11 cellular contexts compared by ENCODE assay signal in genomic region chr19:13053238-13053637, GRCh38. TPM values are rescaled to one million over a fixed set of nuclear protein-coding genes. Genes with fewer than 3 reads are reported as not detected.
DNase-seq lines count a peak whose midpoint lies in the region; ATAC-seq, FAIRE-seq and TF ChIP-seq lines count a peak whose summit lies in the region.
"Had no signal": no experiment of that assay in that cellular context is flagged by ENCODE, and none has a peak within 500 bp of the region (broad histone marks: within the 10 kb centered on the region; RNA-seq: fewer than 3 reads in every experiment).

No MANE protein-coding gene starts in this region.

- H3K27me3 Mint-ChIP-seq in progenitor cell of endocrine pancreas, result peaks cover 69% of the 10 kb centered on the region

- BruUV-seq in A673 (replicated peaks; lab: Mats Ljungman, UMichigan), result no TSS peak

- ATAC-seq in Right ventricle myocardium superior (ENCODE audit: poor library complexity), result peak; percentile 6
- no peak for ATAC-seq in HG02884 (IDR thresholded peaks at IDR 0.05; ENCODE audit: unreplicated experiment)

- H3K27me3 ChIP-seq in A673 (replicated peaks; ENCODE audit: insufficient read depth, low read depth, low read length, poor library complexity) (no peaks in the 10 kb centered on the region), SJSA1 (replicated peaks) (no peaks in the 10 kb centered on the region)

- TF ChIP-seq POLR2A in GM12891 (IDR thresholded peaks at IDR 0.05; ENCODE audit: low read depth, low read length), result no peak

- H3K36me3 Mint-ChIP-seq in progenitor cell of endocrine pancreas (ENCODE audit: insufficient read depth), result no peaks in the 10 kb centered on the region

- H3K27ac ChIP-seq in A673 (ENCODE audit: low read depth, low read length, poor library complexity, severe bottlenecking) (peak overlapping the region; percentile 72), SJSA1 (peak overlapping the region; percentile 98)

- POLR2A ChIA-PET in A673 (lab: Charles Lee; ENCODE audit: low non-redundant PET), result no interaction called here

- no peak overlapping the region for H3K4me3 ChIP-seq in A673 (ENCODE audit: low read depth, low read length, poor library complexity, severe bottlenecking)
- no peak overlapping the region for H3K4me3 ChIP-seq in SJSA1

- intact Hi-C loops in A673 (cut with micrococcal nuclease; ENCODE audit: unreplicated experiment), result no loop called here
- intact Hi-C loops in Right ventricle myocardium superior (cut with DNase I), result no loop called here

- H3K4me1 ChIP-seq in A673 (ENCODE audit: insufficient read depth, low read length, poor library complexity, severe bottlenecking) (peaks cover 69% of the 10 kb centered on the region), SJSA1 (replicated peaks) (peaks cover 62% of the 10 kb centered on the region)

- peaks cover 52% of the 10 kb centered on the region for H3K4me1 Mint-ChIP-seq in progenitor cell of endocrine pancreas (ENCODE audit: low read depth)

- no peak overlapping the region for H3K4me3 Mint-ChIP-seq in progenitor cell of endocrine pancreas (ENCODE audit: low read depth)

- H3K36me3 ChIP-seq in A673 (ENCODE audit: insufficient read depth, low read length, poor library complexity, severe bottlenecking), result no peaks in the 10 kb centered on the region
- H3K36me3 ChIP-seq in SJSA1, result no peaks in the 10 kb centered on the region; the same call in 1 of the 2 replicates

- FAIRE-seq in GM12891 (lab: Jason Lieb, UNC), result no peak

- no peaks in the 10 kb centered on the region for H3K9me3 ChIP-seq in A673 (ENCODE audit: low read depth, low read length, poor library complexity, severe bottlenecking)
- no peaks in the 10 kb centered on the region for H3K9me3 ChIP-seq in SJSA1 (replicated peaks)

- CTCF ChIA-PET in A673 (lab: Charles Lee), result no interaction called here

- no peak for TF ChIP-seq CTCF in A673 (conservative IDR thresholded peaks at IDR 0.05; ENCODE audit: low read depth, low read length)
- TF ChIP-seq CTCF in progenitor cell of endocrine pancreas (IDR thresholded peaks at IDR 0.05; ENCODE audit: unreplicated experiment), result no peak

- H3K27ac Mint-ChIP-seq in progenitor cell of endocrine pancreas, result peak overlapping the region; percentile 52

- DNase-seq in A673 (ENCODE audit: low spot score) (no peak), SJSA1 (ENCODE audit: low read depth in 1 of 2, low spot score in 2 of 2) (no peak), Right ventricle myocardium superior (no peak), progenitor cell of endocrine pancreas (ENCODE audit: low spot score, unreplicated experiment) (no peak), occipital lobe (lab: John Stamatoyannopoulos, UW) (no peak), GM12891 (ENCODE audit: insufficient read length, low spot score) (no peak), OCI-M2 (lab: John Stamatoyannopoulos, UW; ENCODE audit: unreplicated experiment) (no peak)
- DNase-seq: activated naive CD4-positive, alpha-beta T cell treated with Interleukin-2 at 50 U/mL for 16 hours; AML-193; OCI-M1 had no signal

- H3K9me3 Mint-ChIP-seq in progenitor cell of endocrine pancreas (ENCODE audit: low read depth), result no peaks in the 10 kb centered on the region

TF ChIP-seq in GM12891, 5 proteins besides CTCF, POLR2A, EP300 and RAD21:
- no peak for TF ChIP-seq SPI1 (IDR thresholded peaks at IDR 0.05; ENCODE audit: low read depth, low read length)
- no peak for TF ChIP-seq POLR2AphosphoS5 (IDR thresholded peaks at IDR 0.05; ENCODE audit: low read depth, low read length)
- TF ChIP-seq POU2F2 (IDR thresholded peaks at IDR 0.05; ENCODE audit: low read depth, low read length), result no peak
- no peak for TF ChIP-seq TAF1 (IDR thresholded peaks at IDR 0.05; ENCODE audit: low read depth, low read length)
- TF ChIP-seq PAX5 (IDR thresholded peaks at IDR 0.05; ENCODE audit: insufficient read depth, low read length, severe bottlenecking), result no peak

RNA-seq across cellular contexts. Expression of gene LYL1, which starts 49.4 kb away (rescaled TPM):
- total RNA-seq in A673 (2021), result not detected in 2 replicates
- total RNA-seq in SJSA1 (2014; rRNA removed; shearing (Covaris generic)), result not detected in 2 replicates
- total RNA-seq in Right ventricle myocardium superior, result 7.2 TPM
- total RNA-seq in progenitor cell of endocrine pancreas, result 0.47 and 0.50 TPM in 2 replicates
- 3.3 TPM for total RNA-seq in occipital lobe
- 5.6 TPM for polyA plus RNA-seq in GM12891 (2012; ENCODE audit: low read depth, missing spikeins)

RNA-seq across cellular contexts. Expression of gene NFIX, which starts 58.0 kb away (rescaled TPM):
- total RNA-seq in A673 (2021) (69.7 and 77.9 TPM in 2 replicates), Right ventricle myocardium superior (160 TPM), progenitor cell of endocrine pancreas (0.46 and 0.51 TPM in 2 replicates), occipital lobe (124 TPM)
- 9.4 and 10.9 TPM in 2 replicates for total RNA-seq in SJSA1 (2014; rRNA removed; shearing (Covaris generic))
- polyA plus RNA-seq in GM12891 (2012; ENCODE audit: low read depth, missing spikeins), result 0.30 TPM
